Comparison of ENCODE assay signal across 17 cellular contexts in genomic region chr3:167874667-167875372, GRCh38.
"Had no signal": no experiment of that assay in that cellular context is flagged by ENCODE, and none has a peak within 500 bp of the region (broad histone marks: within the 10 kb centered on the region; RNA-seq: fewer than 3 reads in every experiment).

No MANE protein-coding gene starts in this region.

- H3K27ac Mint-ChIP-seq: activated CD4-positive, alpha-beta memory T cell treated with anti-CD3 and anti-CD28 coated beads, Interleukin-2, amount 10 ng/mL, durations not matched to agents 7 days and 5 days; activated CD4-positive, alpha-beta T cell treated with anti-CD3 and anti-CD28 coated beads for 36 hours; activated naive CD8-positive, alpha-beta T cell treated with anti-CD3 and anti-CD28 coated beads, Interleukin-2, amount 10 ng/mL, durations not matched to agents 7 days and 5 days; activated T-cell treated with anti-CD3 and anti-CD28 coated beads, Interleukin-2, amount 50 U/mL, for 72 hours; immature natural killer cell; nephron progenitor cell; type B pancreatic cell had no signal

- H3K27me3 ChIP-seq: cardiac muscle cell had no signal

- H3K4me1 Mint-ChIP-seq: activated CD4-positive, alpha-beta memory T cell treated with anti-CD3 and anti-CD28 coated beads, Interleukin-2, amount 10 ng/mL, durations not matched to agents 7 days and 5 days; activated CD4-positive, alpha-beta T cell treated with anti-CD3 and anti-CD28 coated beads for 36 hours; activated naive CD8-positive, alpha-beta T cell treated with anti-CD3 and anti-CD28 coated beads, Interleukin-2, amount 10 ng/mL, durations not matched to agents 7 days and 5 days; immature natural killer cell; nephron progenitor cell had no signal

- H3K9me3 Mint-ChIP-seq: activated CD4-positive, alpha-beta memory T cell treated with anti-CD3 and anti-CD28 coated beads, Interleukin-2, amount 10 ng/mL, durations not matched to agents 7 days and 5 days; activated naive CD8-positive, alpha-beta T cell treated with anti-CD3 and anti-CD28 coated beads, Interleukin-2, amount 10 ng/mL, durations not matched to agents 7 days and 5 days; activated T-cell treated with anti-CD3 and anti-CD28 coated beads, Interleukin-2, amount 50 U/mL, for 72 hours; nephron progenitor cell; type B pancreatic cell had no signal

- H3K4me3 Mint-ChIP-seq: activated CD4-positive, alpha-beta memory T cell treated with anti-CD3 and anti-CD28 coated beads, Interleukin-2, amount 10 ng/mL, durations not matched to agents 7 days and 5 days; activated CD4-positive, alpha-beta T cell treated with anti-CD3 and anti-CD28 coated beads for 36 hours; activated naive CD8-positive, alpha-beta T cell treated with anti-CD3 and anti-CD28 coated beads, Interleukin-2, amount 10 ng/mL, durations not matched to agents 7 days and 5 days; activated T-cell treated with anti-CD3 and anti-CD28 coated beads, Interleukin-2, amount 50 U/mL, for 72 hours; immature natural killer cell; nephron progenitor cell; type B pancreatic cell had no signal

- H3K36me3 Mint-ChIP-seq: activated naive CD8-positive, alpha-beta T cell treated with anti-CD3 and anti-CD28 coated beads, Interleukin-2, amount 10 ng/mL, durations not matched to agents 7 days and 5 days; immature natural killer cell; type B pancreatic cell had no signal

- DNase-seq: activated CD4-positive, alpha-beta memory T cell treated with anti-CD3 and anti-CD28 coated beads, Interleukin-2, amount 10 ng/mL, durations not matched to agents 7 days and 5 days; activated CD4-positive, alpha-beta T cell treated with anti-CD3 and anti-CD28 coated beads for 36 hours; activated gamma-delta T cell treated with Interleukin-2 at 50 U/mL for 16 hours; activated naive CD8-positive, alpha-beta T cell treated with anti-CD3 and anti-CD28 coated beads, Interleukin-2, amount 10 ng/mL, durations not matched to agents 7 days and 5 days; activated T-cell treated with anti-CD3 and anti-CD28 coated beads, Interleukin-2, amount 50 U/mL, for 72 hours; anterior cingulate cortex; effector CD4-positive, alpha-beta T cell; immature natural killer cell; left colon; mesendoderm; nephron progenitor cell; stimulated activated CD4-positive, alpha-beta T cell treated with anti-CD3 and anti-CD28 coated beads, Interleukin-15, amount 100 ng/mL, for 24 hours; stimulated activated CD4-positive, alpha-beta T cell treated with anti-CD3 and anti-CD28 coated beads, Interleukin-4, amount 100 ng/mL, for 4 hours; T1000; WERI-Rb-1 had no signal

- H3K27ac ChIP-seq: cardiac muscle cell, WERI-Rb-1 had no signal

- H3K4me3 ChIP-seq: cardiac muscle cell had no signal

- H3K36me3 ChIP-seq: cardiac muscle cell, WERI-Rb-1 had no signal

- ATAC-seq: activated CD4-positive, alpha-beta T cell treated with anti-CD3 and anti-CD28 coated beads for 36 hours; activated T-cell treated with anti-CD3 and anti-CD28 coated beads, Interleukin-2, amount 50 U/mL, for 72 hours; left colon had no signal
